ENCODE assay signal across 20 cellular contexts in the genomic region with DNA sequence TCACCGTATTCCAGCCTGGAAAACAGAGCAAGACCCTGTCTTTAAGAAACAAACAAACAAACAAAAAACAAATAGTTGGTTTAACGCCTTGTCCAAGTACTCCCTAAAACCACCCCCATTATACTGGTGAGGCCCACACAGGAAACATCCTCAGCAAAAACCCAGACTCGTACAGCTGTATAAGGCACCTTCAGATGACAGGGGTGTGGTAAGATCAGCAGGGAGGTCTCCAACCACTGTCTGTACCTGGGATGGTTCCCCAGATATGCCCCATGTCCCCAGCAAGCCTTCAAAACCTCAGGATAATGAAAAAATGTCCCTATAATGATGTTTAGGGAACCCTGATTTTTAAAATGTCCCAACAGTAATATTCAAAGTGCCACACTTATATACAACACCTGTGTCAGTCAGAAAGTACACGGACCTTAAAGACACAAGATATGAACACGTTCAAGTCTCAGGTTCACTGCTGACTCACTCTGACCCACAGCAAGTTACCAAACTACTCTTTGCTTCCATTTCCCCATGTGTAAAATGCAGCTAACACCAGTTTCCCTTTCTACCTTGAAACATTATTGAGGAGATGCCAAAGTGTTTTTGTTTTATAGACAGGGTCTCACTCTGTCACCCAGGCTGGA. TPM values are rescaled to one million over a fixed set of nuclear protein-coding genes. Genes with fewer than 3 reads are reported as not detected.
A peak's percentile ranks its signal among the peaks of the same experiment; 100 is the strongest.
DNase-seq lines count a peak whose midpoint lies in the region; ATAC-seq and TF ChIP-seq lines count a peak whose summit lies in the region.
"Had no signal": no experiment of that assay in that cellular context is flagged by ENCODE, and none has a peak within 500 bp of the region (broad histone marks: within the 10 kb centered on the region; RNA-seq: fewer than 3 reads in every experiment).

No MANE protein-coding gene starts in this region.

- H3K27ac ChIP-seq in RWPE1, result peak overlapping the region; percentile 19; the same call in 1 of the 2 replicates
- H3K27ac ChIP-seq: PC-9, psoas muscle, SJCRH30, tibial artery had no signal

- peak overlapping the region; percentile 67 for H3K27ac Mint-ChIP-seq in activated naive CD8-positive, alpha-beta T cell treated with anti-CD3 and anti-CD28 coated beads, Interleukin-2, amount 50 U/mL, for 24 hours
- H3K27ac Mint-ChIP-seq in stimulated activated naive B cell treated with anti-CD40 and anti-IgM and Interleukin-4, amounts not matched to agents 10 μg/mL and 1 μg/mL and 100 μg/mL, for 72 hours, result peak overlapping the region; percentile 88

- no peaks in the 10 kb centered on the region for H3K27me3 Mint-ChIP-seq in activated T-cell treated with anti-CD3 and anti-CD28 coated beads, Interleukin-2, amount 50 U/mL, for 4 hours (ENCODE audit: low read depth)
- no peaks in the 10 kb centered on the region for H3K27me3 Mint-ChIP-seq in activated naive CD8-positive, alpha-beta T cell treated with anti-CD3 and anti-CD28 coated beads, Interleukin-2, amount 50 U/mL, for 24 hours
- H3K27me3 Mint-ChIP-seq in stimulated activated naive B cell treated with anti-CD40 and anti-IgM and Interleukin-4, amounts not matched to agents 10 μg/mL and 1 μg/mL and 100 μg/mL, for 72 hours, result no peaks in the 10 kb centered on the region

- peak overlapping the region; percentile 40 for H3K4me3 Mint-ChIP-seq in activated T-cell treated with anti-CD3 and anti-CD28 coated beads, Interleukin-2, amount 50 U/mL, for 4 hours
- H3K4me3 Mint-ChIP-seq in activated naive CD8-positive, alpha-beta T cell treated with anti-CD3 and anti-CD28 coated beads, Interleukin-2, amount 50 U/mL, for 24 hours, result peak overlapping the region; percentile 12
- H3K4me3 Mint-ChIP-seq in stimulated activated naive B cell treated with anti-CD40 and anti-IgM and Interleukin-4, amounts not matched to agents 10 μg/mL and 1 μg/mL and 100 μg/mL, for 72 hours, result peak overlapping the region in 1 of 2 donors; percentile 25
- H3K4me3 Mint-ChIP-seq: H9 had no signal

- POLR2A ChIA-PET in RWPE1 (lab: Yijun Ruan, JAX; ENCODE audit: low non-redundant PET), result no interaction called here

- H3K9me3 Mint-ChIP-seq in activated T-cell treated with anti-CD3 and anti-CD28 coated beads, Interleukin-2, amount 50 U/mL, for 4 hours, result no peaks in the 10 kb centered on the region
- no peaks in the 10 kb centered on the region for H3K9me3 Mint-ChIP-seq in activated naive CD8-positive, alpha-beta T cell treated with anti-CD3 and anti-CD28 coated beads, Interleukin-2, amount 50 U/mL, for 24 hours
- no peaks in the 10 kb centered on the region for H3K9me3 Mint-ChIP-seq in stimulated activated naive B cell treated with anti-CD40 and anti-IgM and Interleukin-4, amounts not matched to agents 10 μg/mL and 1 μg/mL and 100 μg/mL, for 72 hours
- H3K9me3 Mint-ChIP-seq: H9 had no signal

- DNase-seq in activated T-cell treated with anti-CD3 and anti-CD28 coated beads, Interleukin-2, amount 50 U/mL, for 4 hours, result no peak
- no peak for DNase-seq in activated T-cell treated with anti-CD3 and anti-CD28 coated beads, Interleukin-2, amount 50 U/mL, for 1 hour
- DNase-seq in RWPE1 (ENCODE audit: low spot score) (no peak), globus pallidus (ENCODE audit: low spot score) (no peak)
- no peak for DNase-seq in activated naive CD8-positive, alpha-beta T cell treated with anti-CD3 and anti-CD28 coated beads, Interleukin-2, amount 50 U/mL, for 24 hours
- DNase-seq in stimulated activated naive B cell treated with anti-CD40 and anti-IgM and Interleukin-4, amounts not matched to agents 10 μg/mL and 1 μg/mL and 100 μg/mL, for 72 hours, result no peak
- DNase-seq: activated CD4-positive, CD25-positive, alpha-beta regulatory T cell treated with anti-CD3 and anti-CD28 coated beads, Interleukin-2, amount 50 U/mL, for 72 hours; DND-41; foreskin melanocyte; H9; mesendoderm; NCI-H1417 treated with DMSO at 0.1 percent for 48 hours; NCI-H69; PC-9; psoas muscle; SJCRH30; tibial artery had no signal

- H3K36me3 Mint-ChIP-seq in activated T-cell treated with anti-CD3 and anti-CD28 coated beads, Interleukin-2, amount 50 U/mL, for 4 hours (ENCODE audit: insufficient read depth), result peaks cover 53% of the 10 kb centered on the region
- peaks cover 72% of the 10 kb centered on the region for H3K36me3 Mint-ChIP-seq in activated naive CD8-positive, alpha-beta T cell treated with anti-CD3 and anti-CD28 coated beads, Interleukin-2, amount 50 U/mL, for 24 hours (ENCODE audit: low read depth)
- peaks cover 33 to 62% of the 10 kb centered on the region in 2 donors for H3K36me3 Mint-ChIP-seq in stimulated activated naive B cell treated with anti-CD40 and anti-IgM and Interleukin-4, amounts not matched to agents 10 μg/mL and 1 μg/mL and 100 μg/mL, for 72 hours

- CTCF ChIA-PET in RWPE1 (lab: Yijun Ruan, JAX), result interaction anchor here (0.7 kb wide), 1 partner anchor 13 kb away, joined by 3 read pairs; no protein-coding TSS in a partner anchor

- peaks cover 64% of the 10 kb centered on the region for H3K4me1 Mint-ChIP-seq in activated T-cell treated with anti-CD3 and anti-CD28 coated beads, Interleukin-2, amount 50 U/mL, for 4 hours (ENCODE audit: low read depth)
- H3K4me1 Mint-ChIP-seq in activated naive CD8-positive, alpha-beta T cell treated with anti-CD3 and anti-CD28 coated beads, Interleukin-2, amount 50 U/mL, for 24 hours, result peaks cover 56% of the 10 kb centered on the region
- peaks cover 24 to 51% of the 10 kb centered on the region in 2 donors for H3K4me1 Mint-ChIP-seq in stimulated activated naive B cell treated with anti-CD40 and anti-IgM and Interleukin-4, amounts not matched to agents 10 μg/mL and 1 μg/mL and 100 μg/mL, for 72 hours
- H3K4me1 Mint-ChIP-seq: H9 had no signal

- no peak for TF ChIP-seq CTCF in RWPE1 (conservative IDR thresholded peaks at IDR 0.05; ENCODE audit: low read depth)

- ATAC-seq in activated T-cell treated with anti-CD3 and anti-CD28 coated beads, Interleukin-2, amount 50 U/mL, for 4 hours, result peak; percentile 80 to 85
- peak; percentile 55 for ATAC-seq in activated naive CD8-positive, alpha-beta T cell treated with anti-CD3 and anti-CD28 coated beads, Interleukin-2, amount 50 U/mL, for 24 hours
- ATAC-seq in stimulated activated naive B cell treated with anti-CD40 and anti-IgM and Interleukin-4, amounts not matched to agents 10 μg/mL and 1 μg/mL and 100 μg/mL, for 72 hours (replicated peaks), result peak; percentile 61 to 86
- ATAC-seq in GM18520 (IDR thresholded peaks at IDR 0.05; ENCODE audit: unreplicated experiment) (no peak), HG02938 (IDR thresholded peaks at IDR 0.05; ENCODE audit: unreplicated experiment) (no peak)
- ATAC-seq: HepG2, psoas muscle had no signal

RNA-seq across cellular contexts. Expression of gene SF3A1, which starts 9.3 kb away (rescaled TPM):
- 100 to 1,000 TPM; 315 to 335 (median 324) TPM for total RNA-seq in activated T-cell treated with anti-CD3 and anti-CD28 coated beads, Interleukin-2, amount 50 U/mL, for 4 hours

RNA-seq across cellular contexts. Expression of gene CCDC157, which starts 9.4 kb away (rescaled TPM):
- total RNA-seq in activated T-cell treated with anti-CD3 and anti-CD28 coated beads, Interleukin-2, amount 50 U/mL, for 4 hours, result 1 to 10 TPM; 2.3 to 3.0 (median 2.6) TPM

RNA-seq across cellular contexts. Expression of gene TBC1D10A, which starts 20.6 kb away (rescaled TPM):
- total RNA-seq in activated T-cell treated with anti-CD3 and anti-CD28 coated beads, Interleukin-2, amount 50 U/mL, for 4 hours, result 10 to 100 TPM; 12.6 to 16.4 (median 14.0) TPM

RNA-seq across cellular contexts. Expression of gene RNF215, which starts 39.8 kb away (rescaled TPM):
- total RNA-seq in activated T-cell treated with anti-CD3 and anti-CD28 coated beads, Interleukin-2, amount 50 U/mL, for 4 hours, result 1 to 10 TPM; 3.9 to 5.1 (median 4.4) TPM

RNA-seq across cellular contexts. Expression of gene SEC14L2, which starts 49.4 kb away (rescaled TPM):
- 10 to 100 TPM; 10.4 to 13.2 (median 12.5) TPM for total RNA-seq in activated T-cell treated with anti-CD3 and anti-CD28 coated beads, Interleukin-2, amount 50 U/mL, for 4 hours

Comparison
In these comparisons a context has a peak if more than half of its experiments do, and no peak if none do; other contexts are left out.
1. ATAC-seq: peak in activated T-cell treated with anti-CD3 and anti-CD28 coated beads, Interleukin-2, amount 50 U/mL, for 4 hours (2 of 2), activated naive CD8-positive, alpha-beta T cell treated with anti-CD3 and anti-CD28 coated beads, Interleukin-2, amount 50 U/mL, for 24 hours (single experiment) and stimulated activated naive B cell treated with anti-CD40 and anti-IgM and Interleukin-4, amounts not matched to agents 10 μg/mL and 1 μg/mL and 100 μg/mL, for 72 hours (2 of 2); none in GM18520 (single experiment) and HG02938 (single experiment).